8 cellular contexts compared by ENCODE assay signal in the genomic region with DNA sequence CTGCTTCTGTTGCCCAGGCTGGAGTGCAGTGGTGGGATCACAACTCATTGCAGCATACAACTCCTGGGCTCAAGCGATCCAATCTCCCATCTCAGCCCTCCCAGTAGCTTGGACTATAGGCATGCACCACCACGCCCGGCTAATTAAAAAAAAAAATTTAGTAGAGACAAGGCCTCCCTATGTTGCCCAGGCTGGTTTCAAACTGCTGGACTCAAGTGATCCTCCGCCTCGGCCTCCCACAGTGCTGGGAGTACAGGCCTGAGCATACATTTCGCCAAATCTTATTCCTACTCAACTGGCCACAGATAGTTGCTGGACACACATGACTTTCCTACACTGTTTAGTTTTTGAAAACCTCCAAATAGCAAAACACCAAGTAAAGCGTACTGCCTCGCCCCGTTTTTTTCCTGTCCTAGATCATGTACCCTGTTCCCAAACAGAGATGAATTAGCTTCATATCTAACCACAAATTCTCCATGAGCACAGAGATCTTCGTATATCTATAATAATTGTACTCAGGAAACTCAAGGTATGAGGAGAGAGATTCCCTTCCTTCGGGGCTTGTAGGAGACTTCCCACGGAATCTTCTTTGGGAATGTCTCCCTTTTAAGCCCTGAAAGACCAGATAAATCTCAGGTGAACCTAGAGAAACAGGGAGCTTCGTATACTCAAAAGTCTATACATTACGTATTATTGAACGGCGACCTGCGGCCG. TPM values are rescaled to one million over a fixed set of nuclear protein-coding genes. Genes with fewer than 3 reads are reported as not detected.
DNase-seq lines count a peak whose midpoint lies in the region; ATAC-seq and TF ChIP-seq lines count a peak whose summit lies in the region.

No MANE protein-coding gene starts in this region.

- H3F3A ChIP-seq in neural cell (ENCODE audit: insufficient read depth, low read length, poor library complexity, severe bottlenecking), result no peaks in the 10 kb centered on the region

- peak overlapping the region; percentile 99 for H3K4me3 Mint-ChIP-seq in CD4-positive, alpha-beta T cell

- no peaks in the 10 kb centered on the region for H3K4me1 ChIP-seq in colonic mucosa

- H3K9me3 ChIP-seq in CD4-positive, alpha-beta T cell (ENCODE audit: control insufficient read depth, low read length), result no peaks in the 10 kb centered on the region
- H3K9me3 ChIP-seq in colonic mucosa (no peaks in the 10 kb centered on the region), neural cell (ENCODE audit: low read length) (no peaks in the 10 kb centered on the region)

- no peak for DNase-seq in CD4-positive, alpha-beta T cell
- DNase-seq in KG1 (lab: John Stamatoyannopoulos, UW), result peak; percentile 75
- DNase-seq in colonic mucosa, result no peak
- no peak for DNase-seq in stimulated activated CD4-positive, alpha-beta T cell treated with anti-CD3 and anti-CD28 coated beads, Interleukin-12 subunit alpha, Interleukin-12 subunit beta, amount 100 ng/mL, for 4 hours
- DNase-seq in NAMALWA (ENCODE audit: low spot score), result no peak
- DNase-seq in nucleus accumbens (lab: John Stamatoyannopoulos, UW), result no peak

- no peak for ATAC-seq in CD4-positive, alpha-beta T cell (ENCODE audit: poor library complexity)
- ATAC-seq in HG02852 (IDR thresholded peaks at IDR 0.05; ENCODE audit: unreplicated experiment), result no peak

- H3K4me1 Mint-ChIP-seq in CD4-positive, alpha-beta T cell (ENCODE audit: low read depth), result peaks cover 40% of the 10 kb centered on the region

- no peaks in the 10 kb centered on the region for H4K20me1 ChIP-seq in neural cell (ENCODE audit: insufficient read depth)

- peak overlapping the region; percentile 95 for H3K27ac Mint-ChIP-seq in CD4-positive, alpha-beta T cell

- CTCF ChIA-PET in CD4-positive, alpha-beta T cell (lab: Charles Lee), result no interaction called here

- H3K9ac ChIP-seq in colonic mucosa (ENCODE audit: low read depth in 2 of 2, low read length in 2 of 2) (no peak overlapping the region), neural cell (ENCODE audit: low read length) (no peak overlapping the region)

- intact Hi-C loops in CD4-positive, alpha-beta T cell (cut with DNase I, micrococcal nuclease), result loop anchor here (2.0 to 5.0 kb wide), 2 partner anchors 44 to 902 kb away; partner anchors contain the start of genes MAIP1 (in 2 of the 2), TYW5 (in 2 of the 2) and BZW1 (in 1 of the 2)
- intact Hi-C loops in colonic mucosa (cut with DNase I), result no loop called here

- no peak for TF ChIP-seq RAD21 in neural cell (conservative IDR thresholded peaks at IDR 0.05)

- TF ChIP-seq CTCF in CD4-positive, alpha-beta T cell (IDR thresholded peaks at IDR 0.05), result no peak
- TF ChIP-seq CTCF in colonic mucosa (IDR thresholded peaks at IDR 0.05), result no peak
- TF ChIP-seq CTCF in neural cell (IDR thresholded peaks at IDR 0.05; ENCODE audit: poor library complexity, severe bottlenecking), result no peak

- peak overlapping the region; percentile 92 for H3K4me3 ChIP-seq in colonic mucosa
- H3K4me3 ChIP-seq in neural cell (ENCODE audit: low read length), result peak overlapping the region; percentile 100

- H3K9me3 Mint-ChIP-seq in CD4-positive, alpha-beta T cell, result no peaks in the 10 kb centered on the region

- H3K36me3 Mint-ChIP-seq in CD4-positive, alpha-beta T cell (ENCODE audit: low read depth), result peaks cover 19% of the 10 kb centered on the region

- H3K79me2 ChIP-seq in neural cell (replicated peaks; ENCODE audit: insufficient read depth, low read length), result peaks cover 30% of the 10 kb centered on the region

- no peak for TF ChIP-seq EP300 in neural cell (conservative IDR thresholded peaks at IDR 0.05; ENCODE audit: poor library complexity, severe bottlenecking)

- H3K36me3 ChIP-seq in colonic mucosa (no peaks in the 10 kb centered on the region), neural cell (ENCODE audit: insufficient read depth, low read length) (no peaks in the 10 kb centered on the region)

- POLR2A ChIA-PET in CD4-positive, alpha-beta T cell (lab: Charles Lee), result interaction anchor here (0.9 kb wide), 1 partner anchor 9 kb away, joined by 3 read pairs; no protein-coding TSS in a partner anchor

- peak overlapping the region; percentile 46 for H3K4me2 ChIP-seq in neural cell (ENCODE audit: low read length)

- no peaks in the 10 kb centered on the region for H3K27me3 Mint-ChIP-seq in CD4-positive, alpha-beta T cell

- H3K27me3 ChIP-seq in CD4-positive, alpha-beta T cell (ENCODE audit: control insufficient read depth, insufficient read depth, low read length), result peaks cover 7% of the 10 kb centered on the region
- H3K27me3 ChIP-seq in colonic mucosa (no peaks in the 10 kb centered on the region), neural cell (ENCODE audit: insufficient read depth, low read depth, low read length) (no peaks in the 10 kb centered on the region)

- no peak overlapping the region for H3K27ac ChIP-seq in CD4-positive, alpha-beta T cell (ENCODE audit: low read depth, low read length)
- H3K27ac ChIP-seq in colonic mucosa (no peak overlapping the region), neural cell (ENCODE audit: low read length) (no peak overlapping the region)

- no peaks in the 10 kb centered on the region for H3K9me2 ChIP-seq in neural cell (ENCODE audit: insufficient read depth, low read length)

- no peak overlapping the region for H2AFZ ChIP-seq in neural cell (ENCODE audit: low read depth, low read length)

TF ChIP-seq in neural cell, 6 proteins besides CTCF, POLR2A, EP300 and RAD21:
- TF ChIP-seq, protein P1, sequence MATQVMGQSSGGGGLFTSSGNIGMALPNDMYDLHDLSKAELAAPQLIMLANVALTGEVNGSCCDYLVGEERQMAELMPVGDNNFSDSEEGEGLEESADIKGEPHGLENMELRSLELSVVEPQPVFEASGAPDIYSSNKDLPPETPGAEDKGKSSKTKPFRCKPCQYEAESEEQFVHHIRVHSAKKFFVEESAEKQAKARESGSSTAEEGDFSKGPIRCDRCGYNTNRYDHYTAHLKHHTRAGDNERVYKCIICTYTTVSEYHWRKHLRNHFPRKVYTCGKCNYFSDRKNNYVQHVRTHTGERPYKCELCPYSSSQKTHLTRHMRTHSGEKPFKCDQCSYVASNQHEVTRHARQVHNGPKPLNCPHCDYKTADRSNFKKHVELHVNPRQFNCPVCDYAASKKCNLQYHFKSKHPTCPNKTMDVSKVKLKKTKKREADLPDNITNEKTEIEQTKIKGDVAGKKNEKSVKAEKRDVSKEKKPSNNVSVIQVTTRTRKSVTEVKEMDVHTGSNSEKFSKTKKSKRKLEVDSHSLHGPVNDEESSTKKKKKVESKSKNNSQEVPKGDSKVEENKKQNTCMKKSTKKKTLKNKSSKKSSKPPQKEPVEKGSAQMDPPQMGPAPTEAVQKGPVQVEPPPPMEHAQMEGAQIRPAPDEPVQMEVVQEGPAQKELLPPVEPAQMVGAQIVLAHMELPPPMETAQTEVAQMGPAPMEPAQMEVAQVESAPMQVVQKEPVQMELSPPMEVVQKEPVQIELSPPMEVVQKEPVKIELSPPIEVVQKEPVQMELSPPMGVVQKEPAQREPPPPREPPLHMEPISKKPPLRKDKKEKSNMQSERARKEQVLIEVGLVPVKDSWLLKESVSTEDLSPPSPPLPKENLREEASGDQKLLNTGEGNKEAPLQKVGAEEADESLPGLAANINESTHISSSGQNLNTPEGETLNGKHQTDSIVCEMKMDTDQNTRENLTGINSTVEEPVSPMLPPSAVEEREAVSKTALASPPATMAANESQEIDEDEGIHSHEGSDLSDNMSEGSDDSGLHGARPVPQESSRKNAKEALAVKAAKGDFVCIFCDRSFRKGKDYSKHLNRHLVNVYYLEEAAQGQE (IDR thresholded peaks at IDR 0.05; ENCODE audit: borderline replicate concordance), result no peak
- TF ChIP-seq TAF1 (IDR thresholded peaks at IDR 0.05; ENCODE audit: low read depth) (no peak), EZH2 (IDR thresholded peaks at IDR 0.05; ENCODE audit: borderline replicate concordance, insufficient read depth, low read length, poor library complexity, severe bottlenecking) (no peak), SMC3 (conservative IDR thresholded peaks at IDR 0.05; ENCODE audit: poor library complexity) (no peak), POLR2AphosphoS5 (IDR thresholded peaks at IDR 0.05) (no peak), MXI1 (conservative IDR thresholded peaks at IDR 0.05; ENCODE audit: poor library complexity, severe bottlenecking) (no peak)

RNA-seq across cellular contexts. Expression of gene C2orf69, which starts 0.6 kb away (rescaled TPM):
- total RNA-seq in CD4-positive, alpha-beta T cell, result 10 to 100 TPM; 12.5 to 13.7 TPM
- 10 to 100 TPM; 17.8 to 18.1 TPM for total RNA-seq in colonic mucosa
- polyA plus RNA-seq in neural cell, result 13.8 and 17.3 TPM in 2 replicates
- polyA minus RNA-seq in neural cell, result 30.2 and 33.0 TPM in 2 replicates

RNA-seq across cellular contexts. Expression of gene TYW5, which starts 44.8 kb away (rescaled TPM):
- 10 to 100 TPM; 15.0 to 16.0 TPM for total RNA-seq in CD4-positive, alpha-beta T cell
- 1 to 10 TPM; 7.6 to 8.1 TPM for total RNA-seq in colonic mucosa
- polyA plus RNA-seq in neural cell, result 15.2 and 15.8 TPM in 2 replicates
- polyA minus RNA-seq in neural cell, result 19.2 and 21.2 TPM in 2 replicates

RNA-seq across cellular contexts. Expression of gene MAIP1, which starts 44.9 kb away (rescaled TPM):
- total RNA-seq in CD4-positive, alpha-beta T cell, result 10 to 100 TPM; 34.6 to 35.8 TPM
- total RNA-seq in colonic mucosa, result 10 to 100 TPM; 35.5 to 37.3 TPM
- polyA plus RNA-seq in neural cell, result 24.1 and 47.9 TPM in 2 replicates
- polyA minus RNA-seq in neural cell, result 32.4 and 40.4 TPM in 2 replicates

RNA-seq across cellular contexts. Expression of gene FTCDNL1, which starts 59.5 kb away (rescaled TPM):
- total RNA-seq in CD4-positive, alpha-beta T cell, result 1 to 10 TPM in 1 of 2 experiments, under 1 TPM in 1; 0.78 to 1.3 TPM
- total RNA-seq in colonic mucosa, result 1 to 10 TPM; 1.3 to 1.8 TPM
- not detected in 2 replicates for polyA plus RNA-seq in neural cell
- polyA minus RNA-seq in neural cell, result 0.23 TPM in 1 of 2 replicates, not detected in the other
